Comparison of ENCODE assay signal across 9 cellular contexts in the genomic region with DNA sequence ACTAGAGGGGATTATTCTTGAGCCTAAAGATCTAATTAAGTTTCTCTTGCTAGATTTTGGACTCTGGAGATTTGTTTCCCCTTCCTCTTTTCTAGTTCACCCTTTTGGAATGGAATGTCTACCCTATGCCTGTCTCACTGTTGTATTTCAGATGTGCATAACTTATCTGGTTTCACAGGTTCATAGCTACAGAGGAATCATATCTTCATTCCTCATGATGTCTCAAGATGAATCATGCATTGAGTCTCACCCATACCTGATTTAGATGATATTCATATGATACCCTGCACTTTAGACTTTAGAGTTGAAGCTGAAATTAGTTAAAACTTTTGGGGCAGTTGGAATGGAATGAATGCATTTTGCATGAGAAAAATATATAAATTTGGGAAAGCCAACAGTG.
"Had no signal": no experiment of that assay in that cellular context is flagged by ENCODE, and none has a peak within 500 bp of the region (broad histone marks: within the 10 kb centered on the region; RNA-seq: fewer than 3 reads in every experiment).

No MANE protein-coding gene starts in this region.

- H3K9ac ChIP-seq: GM23248 had no signal

- FAIRE-seq: HepG2 had no signal

- H3K4me3 Mint-ChIP-seq: HFFc6, IgD-negative memory B cell had no signal

- H3K36me3 ChIP-seq: HAP-1 had no signal

- H2AFZ ChIP-seq: GM23248 had no signal

- H3K9me3 ChIP-seq: HAP-1 had no signal

- H3K36me3 Mint-ChIP-seq: IgD-negative memory B cell had no signal

- DNase-seq: GOT3, H7, HFFc6 had no signal

- H3K4me1 ChIP-seq: HAP-1 had no signal

- ATAC-seq: HCT116, HepG2 had no signal

- H3K27me3 Mint-ChIP-seq: IgD-negative memory B cell had no signal

- H3K27ac Mint-ChIP-seq: HFFc6, IgD-negative memory B cell had no signal

- H3K4me1 Mint-ChIP-seq: IgD-negative memory B cell had no signal

- H3K27ac ChIP-seq: GM23248, HL-60 had no signal

- H3K4me3 ChIP-seq: GM23248, HAP-1 had no signal
